15 cellular contexts compared by ENCODE assay signal in the genomic region with DNA sequence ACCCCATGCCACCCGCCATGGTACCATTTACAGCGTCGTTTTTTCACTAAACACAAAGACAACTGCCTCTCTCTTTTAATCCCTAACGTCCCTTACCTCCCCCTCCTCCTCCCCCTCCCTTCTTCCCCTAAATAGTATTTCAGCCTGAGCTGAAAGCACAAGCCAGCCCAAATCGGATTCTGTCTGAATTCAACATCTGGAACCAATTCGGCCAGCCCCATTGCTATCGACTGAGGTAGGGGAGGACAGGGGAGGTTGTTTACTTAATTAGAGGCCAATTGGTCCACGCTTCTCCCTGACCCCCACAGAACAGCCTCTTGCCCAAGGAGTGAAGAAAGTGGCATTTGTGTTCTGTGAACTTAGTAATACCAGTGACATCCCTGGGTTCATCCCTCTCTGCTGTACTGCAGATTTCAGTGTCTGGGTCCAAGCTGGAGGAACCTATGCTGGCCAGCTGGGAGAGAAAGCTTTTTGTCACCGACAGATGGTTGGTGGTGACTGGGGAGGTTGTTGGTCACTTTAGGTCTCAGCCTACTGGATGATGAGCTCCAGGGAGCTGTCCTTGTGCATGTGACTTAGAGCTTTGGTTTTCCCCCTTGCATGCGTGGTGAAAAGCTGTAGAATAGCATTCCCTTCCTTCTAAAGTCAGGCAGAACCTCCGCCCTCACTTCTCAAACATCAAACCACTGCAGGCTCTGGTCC.
"Had no signal": no experiment of that assay in that cellular context is flagged by ENCODE, and none has a peak within 500 bp of the region (broad histone marks: within the 10 kb centered on the region; RNA-seq: fewer than 3 reads in every experiment).

No MANE protein-coding gene starts in this region.

- H3K36me3 ChIP-seq: pancreas, uterus had no signal

- H3K4me3 ChIP-seq: adrenal gland, dorsolateral prefrontal cortex, pancreas, tibial nerve, uterus had no signal

- H3K4me1 Mint-ChIP-seq: stimulated activated memory B cell treated with anti-CD40 and anti-IgM and Interleukin-4, amounts not matched to agents 10 μg/mL and 1 μg/mL and 100 μg/mL, for 72 hours had no signal

- H3K27me3 Mint-ChIP-seq: stimulated activated memory B cell treated with anti-CD40 and anti-IgM and Interleukin-4, amounts not matched to agents 10 μg/mL and 1 μg/mL and 100 μg/mL, for 72 hours had no signal

- H3K4me3 Mint-ChIP-seq: endodermal cell; stimulated activated memory B cell treated with anti-CD40 and anti-IgM and Interleukin-4, amounts not matched to agents 10 μg/mL and 1 μg/mL and 100 μg/mL, for 72 hours had no signal

- DNase-seq: activated CD4-positive, alpha-beta T cell treated with anti-CD3 and anti-CD28 coated beads, Interleukin-2, amount 50 U/mL, for 48 hours; activated CD4-positive, CD25-positive, alpha-beta regulatory T cell treated with anti-CD3 and anti-CD28 coated beads, Interleukin-2, amount 50 U/mL, for 72 hours; activated naive CD4-positive, alpha-beta T cell treated with anti-CD3 and anti-CD28 coated beads, Interleukin-2, amount 50 U/mL, for 16 hours; activated T-cell treated with anti-CD3 and anti-CD28 coated beads, Interleukin-2, amount 50 U/mL, for 1 hour; dorsolateral prefrontal cortex; endodermal cell; erythroblast; kidney glomerular epithelial cell; pancreas; stimulated activated CD4-positive, alpha-beta T cell treated with anti-CD3 and anti-CD28 coated beads, Interleukin-2, amount 100 ng/mL, for 48 hours; T1000; uterus had no signal

- H3K9me3 ChIP-seq: adrenal gland, pancreas, tibial nerve, uterus had no signal

- H3K27ac ChIP-seq: adrenal gland, pancreas, uterus had no signal

- H3K27ac Mint-ChIP-seq: endodermal cell; stimulated activated memory B cell treated with anti-CD40 and anti-IgM and Interleukin-4, amounts not matched to agents 10 μg/mL and 1 μg/mL and 100 μg/mL, for 72 hours had no signal

- H3K9me3 Mint-ChIP-seq: endodermal cell; stimulated activated memory B cell treated with anti-CD40 and anti-IgM and Interleukin-4, amounts not matched to agents 10 μg/mL and 1 μg/mL and 100 μg/mL, for 72 hours had no signal

- H3K27me3 ChIP-seq: adrenal gland, dorsolateral prefrontal cortex, pancreas, tibial nerve, uterus had no signal
